In the genomic region with DNA sequence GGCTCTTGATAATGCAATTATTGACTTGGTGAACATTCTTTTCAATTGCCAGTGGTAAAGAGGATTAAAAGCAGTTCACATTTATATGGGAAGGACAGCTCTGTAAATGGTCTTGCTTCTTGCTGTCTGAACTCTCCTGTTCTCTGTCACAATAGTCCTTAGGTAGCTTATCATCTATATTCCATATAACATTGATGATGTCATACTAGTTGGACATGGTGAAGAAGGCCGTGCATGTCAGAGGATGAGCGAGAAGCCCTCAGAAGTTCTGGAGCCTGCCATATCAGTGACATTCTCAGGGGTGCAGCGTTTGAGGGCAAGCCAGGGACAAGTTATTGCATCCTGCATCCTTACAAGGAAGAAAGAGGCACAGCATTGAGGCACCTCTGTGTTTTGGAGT, we compare ENCODE assay signal across 2 cellular contexts.
A peak's percentile ranks its signal among the peaks of the same experiment; 100 is the strongest.
TF ChIP-seq lines count a peak whose summit lies in the region.

No MANE protein-coding gene starts in this region.

TF ChIP-seq in HEK293, 187 proteins besides CTCF, POLR2A, EP300 and RAD21:
- TF ChIP-seq, protein P1, sequence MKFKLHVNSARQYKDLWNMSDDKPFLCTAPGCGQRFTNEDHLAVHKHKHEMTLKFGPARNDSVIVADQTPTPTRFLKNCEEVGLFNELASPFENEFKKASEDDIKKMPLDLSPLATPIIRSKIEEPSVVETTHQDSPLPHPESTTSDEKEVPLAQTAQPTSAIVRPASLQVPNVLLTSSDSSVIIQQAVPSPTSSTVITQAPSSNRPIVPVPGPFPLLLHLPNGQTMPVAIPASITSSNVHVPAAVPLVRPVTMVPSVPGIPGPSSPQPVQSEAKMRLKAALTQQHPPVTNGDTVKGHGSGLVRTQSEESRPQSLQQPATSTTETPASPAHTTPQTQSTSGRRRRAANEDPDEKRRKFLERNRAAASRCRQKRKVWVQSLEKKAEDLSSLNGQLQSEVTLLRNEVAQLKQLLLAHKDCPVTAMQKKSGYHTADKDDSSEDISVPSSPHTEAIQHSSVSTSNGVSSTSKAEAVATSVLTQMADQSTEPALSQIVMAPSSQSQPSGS (tag by site-specific recombination; IDR thresholded peaks at IDR 0.05; ENCODE audit: low read depth): peak; percentile 77
- no peak for TF ChIP-seq ZNF600 (tag by site-specific recombination; IDR thresholded peaks at IDR 0.05)
- TF ChIP-seq, protein P2, sequence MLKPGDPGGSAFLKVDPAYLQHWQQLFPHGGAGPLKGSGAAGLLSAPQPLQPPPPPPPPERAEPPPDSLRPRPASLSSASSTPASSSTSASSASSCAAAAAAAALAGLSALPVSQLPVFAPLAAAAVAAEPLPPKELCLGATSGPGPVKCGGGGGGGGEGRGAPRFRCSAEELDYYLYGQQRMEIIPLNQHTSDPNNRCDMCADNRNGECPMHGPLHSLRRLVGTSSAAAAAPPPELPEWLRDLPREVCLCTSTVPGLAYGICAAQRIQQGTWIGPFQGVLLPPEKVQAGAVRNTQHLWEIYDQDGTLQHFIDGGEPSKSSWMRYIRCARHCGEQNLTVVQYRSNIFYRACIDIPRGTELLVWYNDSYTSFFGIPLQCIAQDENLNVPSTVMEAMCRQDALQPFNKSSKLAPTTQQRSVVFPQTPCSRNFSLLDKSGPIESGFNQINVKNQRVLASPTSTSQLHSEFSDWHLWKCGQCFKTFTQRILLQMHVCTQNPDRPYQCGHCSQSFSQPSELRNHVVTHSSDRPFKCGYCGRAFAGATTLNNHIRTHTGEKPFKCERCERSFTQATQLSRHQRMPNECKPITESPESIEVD (tag by site-specific recombination; IDR thresholded peaks at IDR 0.05): no peak
- TF ChIP-seq ZNF133 (tag by site-specific recombination; IDR thresholded peaks at IDR 0.05): no peak

TF ChIP-seq in K562, 482 proteins besides CTCF, POLR2A, EP300 and RAD21:
- TF ChIP-seq ZBTB17 (CRISPR knock-in tag; IDR thresholded peaks at IDR 0.05) (no peak), ZBTB1 (CRISPR knock-in tag; IDR thresholded peaks at IDR 0.05; ENCODE audit: borderline replicate concordance, low read depth) (no peak), ATF7 (IDR thresholded peaks at IDR 0.05) (peak; percentile 17; the same call in 1 of the 2 replicates), ASH1L (IDR thresholded peaks at IDR 0.05; ENCODE audit: borderline replicate concordance, low read depth, partially characterized antibody) (no peak)
- TF ChIP-seq, protein P3, sequence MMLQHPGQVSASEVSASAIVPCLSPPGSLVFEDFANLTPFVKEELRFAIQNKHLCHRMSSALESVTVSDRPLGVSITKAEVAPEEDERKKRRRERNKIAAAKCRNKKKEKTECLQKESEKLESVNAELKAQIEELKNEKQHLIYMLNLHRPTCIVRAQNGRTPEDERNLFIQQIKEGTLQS (IDR thresholded peaks at IDR 0.05): peak; percentile 50; the same call in 1 of the 2 replicates
- TF ChIP-seq, protein P3 (CRISPR knock-in tag; conservative IDR thresholded peaks at IDR 0.05): no peak
